In the genomic region with DNA sequence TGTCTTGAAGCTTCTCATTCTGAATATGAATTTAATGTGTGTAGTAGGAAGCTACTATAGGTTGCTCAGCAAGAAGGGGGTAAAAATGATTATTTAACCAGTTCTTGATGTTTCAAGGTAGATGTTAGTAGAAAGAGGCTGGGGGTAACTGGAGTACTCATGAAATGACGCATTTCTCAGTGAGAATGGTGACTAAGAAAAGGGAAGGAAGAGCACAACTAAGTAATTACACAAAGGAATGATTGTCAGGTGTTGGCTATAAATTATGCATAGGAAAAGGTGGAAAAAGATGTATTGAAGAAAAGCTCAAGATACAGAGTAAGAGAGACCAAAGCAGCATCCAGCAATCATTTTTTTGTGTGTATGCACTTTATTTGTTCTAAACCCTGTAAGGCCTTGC, we compare ENCODE assay signal across 13 cellular contexts. TPM values are rescaled to one million over a fixed set of nuclear protein-coding genes. Genes with fewer than 3 reads are reported as not detected.
DNase-seq lines count a peak whose midpoint lies in the region; ATAC-seq, FAIRE-seq and TF ChIP-seq lines count a peak whose summit lies in the region.
"Had no signal": no experiment of that assay in that cellular context is flagged by ENCODE, and none has a peak within 500 bp of the region (broad histone marks: within the 10 kb centered on the region; RNA-seq: fewer than 3 reads in every experiment).

No MANE protein-coding gene starts in this region.

- DNase-seq in CD8-positive, alpha-beta memory T cell, result no peak
- DNase-seq in GM19239 (ENCODE audit: insufficient read length, low spot score) (no peak), T-cell (no peak), NCI-H524 (lab: John Stamatoyannopoulos, UW) (no peak), cortex of kidney (lab: John Stamatoyannopoulos, UW) (no peak), right lobe of liver (no peak)
- DNase-seq: DMS 273 treated with DMSO at 0.1 percent for 48 hours, foreskin melanocyte, NCI-H524 treated with DMSO at 0.1 percent for 48 hours, transverse colon had no signal

- peak overlapping the region; percentile 96 for H3K9ac ChIP-seq in iPS-18a (ENCODE audit: low read length)

- no peaks in the 10 kb centered on the region for H3K9me3 ChIP-seq in CD8-positive, alpha-beta memory T cell (ENCODE audit: low read length)
- no peaks in the 10 kb centered on the region for H3K9me3 ChIP-seq in iPS-18a (ENCODE audit: control insufficient read depth, low read depth, low read length)
- no peaks in the 10 kb centered on the region for H3K9me3 ChIP-seq in right lobe of liver
- H3K9me3 ChIP-seq: right atrium auricular region, transverse colon had no signal

- H3K4me1 ChIP-seq in CD8-positive, alpha-beta memory T cell (ENCODE audit: insufficient read depth, low read length), result peaks cover 41% of the 10 kb centered on the region
- H3K4me1 ChIP-seq in iPS-18a (ENCODE audit: control insufficient read depth, low read depth, low read length), result peaks cover 34% of the 10 kb centered on the region
- peaks cover 0 to 9% (median 0%) of the 10 kb centered on the region in 4 donors for H3K4me1 ChIP-seq in right lobe of liver

- intact Hi-C loops in right lobe of liver (cut with DNase I), result no loop called here

- POLR2A ChIA-PET in CD8-positive, alpha-beta memory T cell (lab: Charles Lee), result interaction anchor here (1.3 to 2.5 kb wide), 2 partner anchors 17 to 41 kb away, joined by 5 to 39 read pairs; partner anchors contain the start of gene CCDC171
- POLR2A ChIA-PET in T-cell (lab: Charles Lee), result interaction anchor here (0.5 to 1.7 kb wide), 2 partner anchors 22 to 79 kb away, joined by 3 to 7 read pairs; no protein-coding TSS in a partner anchor

- no peaks in the 10 kb centered on the region for H3K9me3 Mint-ChIP-seq in CD8-positive, alpha-beta memory T cell
- H3K9me3 Mint-ChIP-seq in T-cell, result no peaks in the 10 kb centered on the region
- H3K9me3 Mint-ChIP-seq: T-helper 1 cell treated with Interleukin-12 subunit alpha and Interleukin-12 subunit beta and Interleukin-4 antibody, amounts not matched to agents 30 μg/mL and 1 μg/mL, for 36 hours had no signal

- peak; percentile 58 for FAIRE-seq in GM19239 (lab: Jason Lieb, UNC)

- no peak overlapping the region for H3K4me3 ChIP-seq in CD8-positive, alpha-beta memory T cell (ENCODE audit: low read length)
- H3K4me3 ChIP-seq in iPS-18a (ENCODE audit: low read length) (peak overlapping the region; percentile 99), right lobe of liver (no peak overlapping the region)

- peaks cover 0 to 3% of the 10 kb centered on the region in 2 donors for H3K27me3 Mint-ChIP-seq in CD8-positive, alpha-beta memory T cell
- H3K27me3 Mint-ChIP-seq in T-cell, result no peaks in the 10 kb centered on the region

- TF ChIP-seq POLR2A in right lobe of liver (IDR thresholded peaks at IDR 0.05), result no peak

- peak overlapping the region in 7 of 8 donors; percentile 15 to 99 (median 68) for H3K27ac Mint-ChIP-seq in CD8-positive, alpha-beta memory T cell
- H3K27ac Mint-ChIP-seq in T-cell, result peak overlapping the region; percentile 71 to 100

- TF ChIP-seq CTCF in right lobe of liver (IDR thresholded peaks at IDR 0.05), result no peak

- no peaks in the 10 kb centered on the region for H3K36me3 ChIP-seq in CD8-positive, alpha-beta memory T cell (ENCODE audit: insufficient read depth, low read length)
- peaks cover 24% of the 10 kb centered on the region for H3K36me3 ChIP-seq in iPS-18a (ENCODE audit: control insufficient read depth, low read depth, low read length)
- H3K36me3 ChIP-seq in right lobe of liver, result peaks cover 0 to 2% (median 0%) of the 10 kb centered on the region in 4 donors
- H3K36me3 ChIP-seq: transverse colon had no signal

- H3K27ac ChIP-seq in CD8-positive, alpha-beta memory T cell (ENCODE audit: low read depth, low read length), result peak overlapping the region; percentile 87
- H3K27ac ChIP-seq in iPS-18a (ENCODE audit: low read length), result peak overlapping the region; percentile 99
- no peak overlapping the region for H3K27ac ChIP-seq in right lobe of liver
- H3K27ac ChIP-seq: right atrium auricular region had no signal

- ATAC-seq in T-cell (replicated peaks in 1 of 4) (no peak), right lobe of liver (no peak)

- H3K36me3 Mint-ChIP-seq in CD8-positive, alpha-beta memory T cell, result peaks cover 0 to 25% (median 4%) of the 10 kb centered on the region in 3 donors
- H3K36me3 Mint-ChIP-seq in T-cell, result peaks cover 8% of the 10 kb centered on the region

- H3K4me1 Mint-ChIP-seq in CD8-positive, alpha-beta memory T cell, result peaks cover 39 to 47% (median 43%) of the 10 kb centered on the region in 3 donors
- peaks cover 46 to 54% (median 47%) of the 10 kb centered on the region in 3 donors for H3K4me1 Mint-ChIP-seq in T-cell

- CTCF ChIA-PET in CD8-positive, alpha-beta memory T cell (lab: Charles Lee), result interaction anchor here (1.3 to 1.8 kb wide), 4 partner anchors 21 to 52 kb away, joined by 3 to 6 read pairs (median 4); partner anchors contain the start of gene CCDC171
- CTCF ChIA-PET in T-cell (lab: Charles Lee), result interaction anchor here in 1 of 2 donors (1.2 to 1.8 kb wide), 4 partner anchors 21 to 94 kb away, joined by 5 to 9 read pairs (median 6); partner anchors contain the start of gene CCDC171

- H3K27me3 ChIP-seq in CD8-positive, alpha-beta memory T cell (ENCODE audit: insufficient read depth, low read length, poor library complexity, severe bottlenecking), result no peaks in the 10 kb centered on the region
- no peaks in the 10 kb centered on the region for H3K27me3 ChIP-seq in iPS-18a (ENCODE audit: control insufficient read depth, insufficient read depth, low read length)
- no peaks in the 10 kb centered on the region for H3K27me3 ChIP-seq in right lobe of liver
- H3K27me3 ChIP-seq: right atrium auricular region, transverse colon had no signal

- H3K4me3 Mint-ChIP-seq in CD8-positive, alpha-beta memory T cell, result peak overlapping the region in 6 of 7 donors; percentile 1 to 35 (median 19)
- H3K4me3 Mint-ChIP-seq in T-cell, result peak overlapping the region in 2 of 3 donors; percentile 22 to 98

- WGBS in right lobe of liver (ENCODE audit: insufficient coverage, low coverage, low lambda C conversion rate, missing lambda C conversion rate), result 53% methylated on average over 1 of the region's 1 CpG

RNA-seq across cellular contexts. Expression of gene PSIP1, which starts 1.4 kb away (rescaled TPM):
- total RNA-seq in CD8-positive, alpha-beta memory T cell, result 10 to 100 TPM; 82.2 to 86.3 TPM
- 129 TPM for polyA plus RNA-seq in CD8-positive, alpha-beta memory T cell
- total RNA-seq in T-cell (100 to 1,000 TPM; 125 to 140 (median 132) TPM), right lobe of liver (10 to 100 TPM in 5 of 6 experiments, 1 to 10 TPM in 1; 8.4 to 19.0 (median 12.0) TPM)

RNA-seq across cellular contexts. Expression of gene CCDC171, which starts 40.6 kb away (rescaled TPM):
- total RNA-seq in CD8-positive, alpha-beta memory T cell, result 1 to 10 TPM; 1.8 to 2.3 TPM
- polyA plus RNA-seq in CD8-positive, alpha-beta memory T cell, result 0.62 TPM
- 1 to 10 TPM in 4 of 5 donors, under 1 TPM in 1; 0.79 to 1.7 (median 1.4) TPM for total RNA-seq in T-cell
- under 1 TPM; 0.42 to 0.80 (median 0.45) TPM for total RNA-seq in right lobe of liver

Comparison
In these comparisons a context has a peak if more than half of its experiments do, and no peak if none do; other contexts are left out.
1. H3K27ac ChIP-seq: peak in CD8-positive, alpha-beta memory T cell (single experiment) and iPS-18a (single experiment); none in right lobe of liver (0 of 3).
2. RNA of gene PSIP1, which starts 1.4 kb away (total RNA-seq): 125 to 140 TPM in T-cell and 82.2 to 86.3 TPM in CD8-positive, alpha-beta memory T cell; 8.4 to 19.0 TPM in right lobe of liver; every median in the first group is over 4 times any median in the second.